Comparison of ENCODE assay signal across 16 cellular contexts in the genomic region with DNA sequence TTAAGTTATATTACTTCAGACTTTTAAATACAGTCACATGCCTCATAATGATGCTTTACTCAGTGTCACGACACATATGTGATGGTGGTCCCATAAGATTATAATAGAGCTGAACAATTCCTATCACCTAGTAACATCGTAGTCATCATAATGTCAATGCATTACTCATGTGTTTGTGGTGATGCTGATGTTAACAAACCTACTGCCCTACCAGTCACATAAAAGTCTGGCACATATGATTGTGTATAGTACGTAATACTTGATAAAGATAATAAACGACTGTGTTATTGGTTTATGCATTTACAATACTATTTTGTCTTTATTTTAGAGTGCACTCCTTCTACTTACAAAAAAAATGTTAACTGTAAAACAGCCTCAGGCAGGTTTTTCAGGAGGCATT.
DNase-seq lines count a peak whose midpoint lies in the region; ATAC-seq and TF ChIP-seq lines count a peak whose summit lies in the region.
"Had no signal": no experiment of that assay in that cellular context is flagged by ENCODE, and none has a peak within 500 bp of the region (broad histone marks: within the 10 kb centered on the region; RNA-seq: fewer than 3 reads in every experiment).

No MANE protein-coding gene starts in this region.

- peak; percentile 8 for ATAC-seq in central memory CD8-positive, alpha-beta T cell (replicated peaks; ENCODE audit: extremely low read depth, poor library complexity, severe bottlenecking)
- ATAC-seq in mucosa of descending colon = peak; percentile 57
- no peak for ATAC-seq in GM19395 (IDR thresholded peaks at IDR 0.05; ENCODE audit: unreplicated experiment)
- no peak for ATAC-seq in HG02840 (IDR thresholded peaks at IDR 0.05; ENCODE audit: low FRiP score, unreplicated experiment)
- ATAC-seq: naive thymus-derived CD8-positive, alpha-beta T cell; sciatic nerve had no signal

- H3K36me3 Mint-ChIP-seq in central memory CD8-positive, alpha-beta T cell (ENCODE audit: insufficient read depth) = no peaks in the 10 kb centered on the region

- intact Hi-C loops in mucosa of descending colon (cut with DNase I, micrococcal nuclease) = no loop called here

- H3K36me3 ChIP-seq in mucosa of descending colon (ENCODE audit: low read depth) = no peaks in the 10 kb centered on the region
- H3K36me3 ChIP-seq: thoracic aorta had no signal

- H3K4me1 Mint-ChIP-seq in central memory CD8-positive, alpha-beta T cell = peaks cover 28% of the 10 kb centered on the region

- no peak overlapping the region for H3K27ac Mint-ChIP-seq in central memory CD8-positive, alpha-beta T cell (ENCODE audit: low read depth)
- H3K27ac Mint-ChIP-seq: naive thymus-derived CD8-positive, alpha-beta T cell had no signal

- no peak overlapping the region for H3K4me3 Mint-ChIP-seq in central memory CD8-positive, alpha-beta T cell
- H3K4me3 Mint-ChIP-seq: CD8-positive, alpha-beta memory T cell; naive thymus-derived CD8-positive, alpha-beta T cell had no signal

- no peaks in the 10 kb centered on the region for H3K9me3 ChIP-seq in mucosa of descending colon
- H3K9me3 ChIP-seq: thoracic aorta had no signal

- TF ChIP-seq CTCF in mucosa of descending colon (IDR thresholded peaks at IDR 0.05) = no peak

- no peaks in the 10 kb centered on the region for H3K9me3 Mint-ChIP-seq in central memory CD8-positive, alpha-beta T cell
- H3K9me3 Mint-ChIP-seq: CD8-positive, alpha-beta memory T cell had no signal

- peaks cover 6% of the 10 kb centered on the region for H3K4me1 ChIP-seq in mucosa of descending colon (ENCODE audit: low read depth)

- DNase-seq in EH (ENCODE audit: low read depth) (peak; percentile 76), HT1080 (ENCODE audit: low read depth) (peak; percentile 73), mucosa of descending colon (no peak), HT-29 (ENCODE audit: low spot score) (no peak), SHP77 (lab: John Stamatoyannopoulos, UW) (no peak)
- no peak for DNase-seq in central memory CD8-positive, alpha-beta T cell (ENCODE audit: low spot score in 2 of 2)
- DNase-seq: CD8-positive, alpha-beta memory T cell; KBM-7; naive thymus-derived CD8-positive, alpha-beta T cell; NCI-H1694 treated with DMSO at 0.1 percent for 48 hours; NCI-H82; SIG-M5 had no signal

- no peaks in the 10 kb centered on the region for H3K27me3 Mint-ChIP-seq in central memory CD8-positive, alpha-beta T cell

- no peak overlapping the region for H3K4me3 ChIP-seq in mucosa of descending colon
- H3K4me3 ChIP-seq: thoracic aorta had no signal

Comparison
In these comparisons a context has a peak if more than half of its experiments do, and no peak if none do; other contexts are left out.
1. DNase-seq: peak in EH (single experiment) and HT1080 (single experiment); none in central memory CD8-positive, alpha-beta T cell (0 of 2), mucosa of descending colon (0 of 3), HT-29 (single experiment) and SHP77 (0 of 2).
2. ATAC-seq: peak in central memory CD8-positive, alpha-beta T cell (single experiment) and mucosa of descending colon (single experiment); none in GM19395 (single experiment) and HG02840 (single experiment).